15 cellular contexts compared by ENCODE assay signal in genomic region chr6:11632795-11633511, GRCh38.
DNase-seq lines count a peak whose midpoint lies in the region; ATAC-seq and TF ChIP-seq lines count a peak whose summit lies in the region.
"Had no signal": no experiment of that assay in that cellular context is flagged by ENCODE, and none has a peak within 500 bp of the region (broad histone marks: within the 10 kb centered on the region; RNA-seq: fewer than 3 reads in every experiment).

No MANE protein-coding gene starts in this region.

- H3K9me3 Mint-ChIP-seq in naive thymus-derived CD8-positive, alpha-beta T cell = no peaks in the 10 kb centered on the region
- H3K9me3 Mint-ChIP-seq: activated naive CD4-positive, alpha-beta T cell treated with anti-CD3 and anti-CD28 coated beads, Interleukin-2, amount 10 ng/mL, durations not matched to agents 7 days and 5 days had no signal

- H3K4me3 Mint-ChIP-seq in naive thymus-derived CD8-positive, alpha-beta T cell = no peak overlapping the region
- H3K4me3 Mint-ChIP-seq: activated naive CD4-positive, alpha-beta T cell treated with anti-CD3 and anti-CD28 coated beads, Interleukin-2, amount 10 ng/mL, durations not matched to agents 7 days and 5 days had no signal

- peak in 1 of 2 donors; percentile 70 for ATAC-seq in left cardiac atrium
- peak; percentile 25 for ATAC-seq in body of pancreas
- ATAC-seq in naive thymus-derived CD8-positive, alpha-beta T cell = no peak

- TF ChIP-seq CTCF in left ventricle myocardium inferior (IDR thresholded peaks at IDR 0.05; ENCODE audit: borderline replicate concordance) (no peak), body of pancreas (IDR thresholded peaks at IDR 0.05) (no peak)

- H3K9me3 ChIP-seq in left ventricle myocardium inferior (replicated peaks) (no peaks in the 10 kb centered on the region), body of pancreas (no peaks in the 10 kb centered on the region)

- intact Hi-C loops in left cardiac atrium (cut with DNase I) = no loop called here
- intact Hi-C loops in left ventricle myocardium inferior (cut with micrococcal nuclease) = no loop called here
- intact Hi-C loops in body of pancreas (cut with DNase I) = no loop called here

- H3K27ac ChIP-seq in left ventricle myocardium inferior (replicated peaks) (no peak overlapping the region), body of pancreas (peak overlapping the region in 2 of 4 donors; percentile 18 to 58)

- H3K27me3 Mint-ChIP-seq in naive thymus-derived CD8-positive, alpha-beta T cell = peaks cover under 1 to 20% (median 5%) of the 10 kb centered on the region in 5 donors

- no peaks in the 10 kb centered on the region for H3K36me3 Mint-ChIP-seq in naive thymus-derived CD8-positive, alpha-beta T cell
- H3K36me3 Mint-ChIP-seq: activated naive CD4-positive, alpha-beta T cell treated with anti-CD3 and anti-CD28 coated beads, Interleukin-2, amount 10 ng/mL, durations not matched to agents 7 days and 5 days had no signal

- H3K4me3 ChIP-seq in left ventricle myocardium inferior (no peak overlapping the region), body of pancreas (no peak overlapping the region)
- H3K4me3 ChIP-seq: coronary artery had no signal

- H3K27me3 ChIP-seq in left ventricle myocardium inferior (ENCODE audit: low read depth) (no peaks in the 10 kb centered on the region), body of pancreas (no peaks in the 10 kb centered on the region)

- H3K36me3 ChIP-seq in left ventricle myocardium inferior (no peaks in the 10 kb centered on the region), body of pancreas (replicated peaks in 1 of 2; ENCODE audit: insufficient read depth in 1 of 2, low read depth in 2 of 2) (no peaks in the 10 kb centered on the region)

- H3K4me1 ChIP-seq in left ventricle myocardium inferior = no peaks in the 10 kb centered on the region
- peaks cover 54% of the 10 kb centered on the region for H3K4me1 ChIP-seq in body of pancreas

- H3K4me1 Mint-ChIP-seq in naive thymus-derived CD8-positive, alpha-beta T cell = no peaks in the 10 kb centered on the region
- H3K4me1 Mint-ChIP-seq: activated naive CD4-positive, alpha-beta T cell treated with anti-CD3 and anti-CD28 coated beads, Interleukin-2, amount 10 ng/mL, durations not matched to agents 7 days and 5 days had no signal

- DNase-seq in left cardiac atrium (peak; percentile 24), left ventricle myocardium inferior (no peak), body of pancreas (peak; percentile 31 to 69 (median 50)), iris pigment epithelial cell (ENCODE audit: low read depth) (peak; percentile 63), NCI-H345 treated with DMSO at 0.1 percent for 48 hours (lab: John Stamatoyannopoulos, UW; ENCODE audit: unreplicated experiment) (no peak), NCI-H524 (lab: John Stamatoyannopoulos, UW) (no peak), RPMI8226 (no peak)
- DNase-seq in naive thymus-derived CD8-positive, alpha-beta T cell = no peak
- DNase-seq: activated naive CD4-positive, alpha-beta T cell treated with anti-CD3 and anti-CD28 coated beads, Interleukin-2, amount 10 ng/mL, durations not matched to agents 7 days and 5 days; DMS79 treated with DMSO at 0.1 percent for 48 hours; NCI-H1092 treated with DMSO at 0.1 percent for 48 hours; nucleus accumbens; SHP77; stimulated activated CD8-positive, alpha-beta memory T cell treated with anti-CD3 and anti-CD28 coated beads, Interleukin-4, amount 100 ng/mL, for 48 hours had no signal

- 50 to 54% methylated on average over 8 to 11 of the region's 11 CpGs for WGBS in body of pancreas, 2 donors

- H3K27ac Mint-ChIP-seq in naive thymus-derived CD8-positive, alpha-beta T cell = peak overlapping the region in 1 of 10 donors; percentile 17
- H3K27ac Mint-ChIP-seq: activated naive CD4-positive, alpha-beta T cell treated with anti-CD3 and anti-CD28 coated beads, Interleukin-2, amount 10 ng/mL, durations not matched to agents 7 days and 5 days had no signal

- POLR2A ChIA-PET in naive thymus-derived CD8-positive, alpha-beta T cell (lab: Charles Lee) = no interaction called here

- TF ChIP-seq POLR2A in body of pancreas (IDR thresholded peaks at IDR 0.05) = no peak

Comparison
In these comparisons a context has a peak if more than half of its experiments do, and no peak if none do; other contexts are left out.
1. DNase-seq: peak in left cardiac atrium (single experiment), body of pancreas (4 of 4) and iris pigment epithelial cell (single experiment); none in left ventricle myocardium inferior (single experiment), NCI-H345 treated with DMSO at 0.1 percent for 48 hours (single experiment), NCI-H524 (0 of 2), RPMI8226 (single experiment) and naive thymus-derived CD8-positive, alpha-beta T cell (0 of 10).